19 cellular contexts compared by ENCODE assay signal in the genomic region with DNA sequence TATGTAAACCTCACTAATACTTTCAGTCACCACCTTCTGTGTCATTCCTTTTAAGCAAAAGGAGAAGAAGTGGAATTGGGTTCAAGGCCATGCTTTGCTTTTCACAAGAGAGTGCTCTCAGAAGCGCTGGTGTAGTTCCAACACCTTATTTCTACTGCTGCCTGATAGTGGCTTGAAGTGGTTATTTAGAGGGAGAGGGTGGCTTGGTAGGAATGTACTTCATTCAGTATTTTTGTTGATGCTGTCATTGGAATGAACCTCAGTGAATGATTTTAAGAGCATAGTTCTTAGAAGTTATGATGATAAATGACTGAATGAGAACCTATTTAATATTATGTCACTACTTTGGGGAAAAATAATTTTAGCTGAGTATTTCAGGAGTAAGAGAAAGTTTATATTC.
"Had no signal": no experiment of that assay in that cellular context is flagged by ENCODE, and none has a peak within 500 bp of the region (broad histone marks: within the 10 kb centered on the region; RNA-seq: fewer than 3 reads in every experiment).

No MANE protein-coding gene starts in this region.

- H3K4me3 ChIP-seq: adrenal gland, hepatocyte, left ventricle myocardium inferior, sigmoid colon, stomach, testis, uterus had no signal

- H2AFZ ChIP-seq: hepatocyte, parathyroid adenoma had no signal

- H3K4me2 ChIP-seq: hepatocyte had no signal

- H3K9me3 ChIP-seq: adrenal gland, stomach, testis, uterus had no signal

- H3K9ac ChIP-seq: parathyroid adenoma had no signal

- H3K27ac ChIP-seq: adrenal gland, brain microvascular endothelial cell, hepatocyte, left ventricle myocardium inferior, parathyroid adenoma, sigmoid colon, stomach, testis, uterus had no signal

- H3K27me3 ChIP-seq: adrenal gland, brain microvascular endothelial cell, hepatocyte, sigmoid colon, stomach, testis, uterus had no signal

- DNase-seq: activated CD4-positive, alpha-beta T cell treated with anti-CD3 and anti-CD28 coated beads for 4 hours; activated CD8-positive, alpha-beta T cell treated with anti-CD3 and anti-CD28 coated beads for 36 hours; activated effector memory CD4-positive, alpha-beta T cell treated with Interleukin-2 at 50 U/mL for 16 hours; activated naive CD4-positive, alpha-beta T cell treated with anti-CD3 and anti-CD28 coated beads, Interleukin-2, amount 50 U/mL, for 16 hours; activated T-cell treated with anti-CD3 and anti-CD28 coated beads, Interleukin-2, amount 50 U/mL, for 4 hours; adrenal gland; brain microvascular endothelial cell; cerebellar nuclear complex; endodermal cell; kidney; left ventricle myocardium inferior; naive thymus-derived CD8-positive, alpha-beta T cell; sigmoid colon; stimulated activated CD4-positive, alpha-beta T cell treated with anti-CD3 and anti-CD28 coated beads, Interleukin-1b, Interleukin-23, amount 100 ng/mL, for 48 hours; stomach; testis; uterus had no signal

- H3K36me3 ChIP-seq: adrenal gland, brain microvascular endothelial cell, left ventricle myocardium inferior, sigmoid colon, stomach, uterus had no signal

- H3K79me2 ChIP-seq: hepatocyte, parathyroid adenoma had no signal

- H3K4me1 ChIP-seq: parathyroid adenoma, testis, uterus had no signal
